In the genomic region with DNA sequence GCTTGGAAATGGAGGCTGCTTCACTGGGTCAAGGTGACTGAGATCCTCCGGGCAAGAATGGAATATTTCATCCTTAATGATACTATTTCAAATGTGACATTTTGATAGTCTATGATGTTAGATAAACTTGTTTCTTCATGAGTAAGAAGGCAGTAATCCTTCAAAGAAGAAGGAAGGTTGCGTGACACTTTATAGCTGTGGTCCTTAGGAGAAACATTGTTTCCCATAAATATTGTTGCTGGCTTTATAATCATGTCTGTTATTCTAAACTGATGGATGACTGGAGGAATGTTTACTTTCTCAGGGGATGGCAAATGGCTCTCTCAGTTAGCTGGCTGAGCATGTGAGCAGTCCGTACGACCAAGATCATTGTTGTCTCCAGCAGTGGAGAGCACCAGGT, we compare ENCODE assay signal across 29 cellular contexts.
"Had no signal": no experiment of that assay in that cellular context is flagged by ENCODE, and none has a peak within 500 bp of the region (broad histone marks: within the 10 kb centered on the region; RNA-seq: fewer than 3 reads in every experiment).

No MANE protein-coding gene starts in this region.

- H3K4me1 ChIP-seq: breast epithelium, left ventricle myocardium inferior, psoas muscle, right atrium auricular region, upper lobe of left lung had no signal

- H3K36me3 ChIP-seq: breast epithelium, left ventricle myocardium inferior, pancreas, right atrium auricular region, upper lobe of left lung had no signal

- H3K27ac ChIP-seq: breast epithelium, left ventricle myocardium inferior, pancreas, psoas muscle, right atrium auricular region, SK-N-MC, upper lobe of left lung had no signal

- FAIRE-seq: astrocyte, endothelial cell of umbilical vein, frontal cortex, keratinocyte, pancreas had no signal

- H3K27me3 ChIP-seq: breast epithelium, pancreas, right atrium auricular region, upper lobe of left lung had no signal

- H3K9me3 ChIP-seq: breast epithelium, left ventricle myocardium inferior, pancreas, psoas muscle, right atrium auricular region, upper lobe of left lung had no signal

- ATAC-seq: activated CD4-positive, alpha-beta T cell treated with anti-CD3 and anti-CD28 coated beads for 36 hours; esophagus mucosa; pancreas; psoas muscle; stimulated activated naive CD8-positive, alpha-beta T cell treated with anti-CD3 and anti-CD28 coated beads, Interleukin-15, Interleukin-2, amounts not matched to agents 100 U/mL and 50 U/mL, for 24 hours had no signal

- DNase-seq: activated B cell treated with CpG ODN at 0.5 μM for 24 hours; activated CD4-positive, alpha-beta T cell treated with anti-CD3 and anti-CD28 coated beads for 36 hours; activated CD4-positive, alpha-beta T cell treated with anti-CD3 and anti-CD28 coated beads, Interleukin-2, amount 50 U/mL, for 4 hours; activated CD8-positive, alpha-beta memory T cell treated with anti-CD3 and anti-CD28 coated beads for 24 hours; activated CD8-positive, alpha-beta memory T cell treated with anti-CD3 and anti-CD28 coated beads, Interleukin-2, amount 50 U/mL, for 4 hours; activated naive CD4-positive, alpha-beta T cell; activated T-cell treated with anti-CD3 and anti-CD28 coated beads, Interleukin-2, amount 50 U/mL, for 24 hours; cerebellar nuclear complex; effector memory CD4-positive, alpha-beta T cell; head of caudate nucleus; left ventricle myocardium inferior; midbrain; natural killer cell; pancreas; psoas muscle; stimulated activated CD4-positive, alpha-beta T cell treated with anti-CD3 and anti-CD28 coated beads, Interleukin-12 subunit alpha, Interleukin-12 subunit beta, amount 100 ng/mL, for 4 hours; stimulated activated CD4-positive, alpha-beta T cell treated with anti-CD3 and anti-CD28 coated beads, Interleukin-4, amount 100 ng/mL, for 4 hours; stimulated activated naive CD8-positive, alpha-beta T cell treated with anti-CD3 and anti-CD28 coated beads, Interleukin-15, Interleukin-2, amounts not matched to agents 100 U/mL and 50 U/mL, for 24 hours; SW 1271; T-helper 9 cell; upper lobe of left lung had no signal

- H3K4me3 ChIP-seq: breast epithelium, left ventricle myocardium inferior, pancreas, psoas muscle, right atrium auricular region, SK-N-MC, upper lobe of left lung had no signal
